Comparison of ENCODE assay signal across 20 cellular contexts in the genomic region with DNA sequence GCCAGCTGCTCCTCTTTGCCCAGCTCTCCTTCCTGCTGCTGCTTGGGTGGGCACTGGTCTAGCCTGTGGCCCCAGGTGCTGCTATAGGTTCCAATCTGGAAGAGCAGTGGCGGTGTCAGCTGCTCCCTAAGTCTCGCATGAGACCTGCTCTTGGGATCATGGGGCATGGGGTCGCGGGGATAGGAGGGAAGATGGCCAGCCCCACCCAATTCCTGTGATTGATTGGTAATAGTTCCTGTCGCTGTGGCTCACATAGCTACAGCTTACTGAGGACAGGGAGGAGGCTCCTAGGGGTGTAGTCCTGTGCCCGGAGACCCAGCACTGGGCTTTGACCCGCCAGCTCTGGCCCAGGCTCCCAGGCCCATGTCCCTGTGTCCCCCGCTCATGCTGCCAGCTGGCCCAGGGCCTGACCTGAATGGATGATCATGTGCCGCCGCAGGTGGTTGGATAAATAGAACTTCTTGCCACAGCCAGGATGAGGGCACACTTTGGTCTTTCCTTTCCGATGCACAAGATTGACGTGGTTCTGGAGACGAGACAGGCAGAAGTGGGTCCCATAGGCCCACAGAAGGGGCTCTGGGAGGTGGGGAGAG. TPM values are rescaled to one million over a fixed set of nuclear protein-coding genes. Genes with fewer than 3 reads are reported as not detected.
A peak's percentile ranks its signal among the peaks of the same experiment; 100 is the strongest.
DNase-seq lines count a peak whose midpoint lies in the region; ATAC-seq, FAIRE-seq and TF ChIP-seq lines count a peak whose summit lies in the region.
"Had no signal": no experiment of that assay in that cellular context is flagged by ENCODE, and none has a peak within 500 bp of the region (broad histone marks: within the 10 kb centered on the region; RNA-seq: fewer than 3 reads in every experiment).

No MANE protein-coding gene starts in this region.

- BruUV-seq in HepG2 (replicated peaks; lab: Mats Ljungman, UMichigan), result no TSS peak

- no peak overlapping the region for H3K4me2 ChIP-seq in HepG2 (ENCODE audit: low read depth, low read length)
- H3K4me2 ChIP-seq: PC-9 had no signal

- H3K9ac ChIP-seq in liver (ENCODE audit: low read depth in 1 of 2, low read length in 2 of 2) (no peak overlapping the region), HepG2 (ENCODE audit: insufficient read depth, low read depth, low read length) (no peak overlapping the region), NT2/D1 (ENCODE audit: insufficient read length, low read depth) (peak overlapping the region; percentile 44)

- CTCF ChIA-PET in HepG2 (lab: Yijun Ruan, JAX; ENCODE audit: low intra/inter-chr PET ratio, low total read pairs), result no interaction called here

- H3K36me3 Mint-ChIP-seq in glutamatergic neuron (ENCODE audit: unreplicated experiment), result no peaks in the 10 kb centered on the region

- TF ChIP-seq EP300 in HepG2 (IDR thresholded peaks at IDR 0.05; ENCODE audit: low read depth in 2 of 2, low read length in 2 of 2), result no peak
- TF ChIP-seq EP300 in HepG2 (CRISPR knock-in tag; IDR thresholded peaks at IDR 0.05; ENCODE audit: borderline replicate concordance), result no peak

- no peaks in the 10 kb centered on the region for H3K4me1 Mint-ChIP-seq in glutamatergic neuron (ENCODE audit: low read depth, unreplicated experiment)

- no peak for FAIRE-seq in HepG2 (lab: Jason Lieb, UNC)
- FAIRE-seq: H54, HTR-8/SVneo, K562 had no signal

- DNase-seq in HepG2 (ENCODE audit: low spot score), result no peak
- DNase-seq in NT2/D1 (ENCODE audit: low read depth, low spot score), result no peak
- DNase-seq in glutamatergic neuron, result no peak
- DNase-seq in SK-N-DZ (ENCODE audit: low spot score), result no peak
- no peak for DNase-seq in HCEC 1CT
- no peak for DNase-seq in stimulated activated naive CD4-positive, alpha-beta T cell treated with Interleukin-2 at 50 U/mL for 16 hours (lab: John Stamatoyannopoulos, UW)
- DNase-seq in NCI-H345 (lab: John Stamatoyannopoulos, UW), result no peak
- DNase-seq: ACHN, DND-41, GF-D8, NCI-H146, NCI-H2227 treated with DMSO at 0.1 percent for 48 hours, NCI-H526, PC-9 had no signal

- peaks cover 7% of the 10 kb centered on the region; the same call in 1 of the 2 replicates for H4K20me1 ChIP-seq in HepG2 (ENCODE audit: insufficient read depth, low read length)

- no peak overlapping the region for H3K27ac Mint-ChIP-seq in glutamatergic neuron (ENCODE audit: unreplicated experiment)
- H3K27ac Mint-ChIP-seq: CD8-positive, alpha-beta T cell had no signal

- H3K27ac ChIP-seq in liver (ENCODE audit: low read depth in 1 of 2, low read length in 2 of 2) (peak overlapping the region; percentile 69 to 78), HepG2 (ENCODE audit: extremely low read length, insufficient read depth, low read length) (no peak overlapping the region)
- H3K27ac ChIP-seq: PC-9 had no signal

- 47% methylated on average over 13 of the region's 13 CpGs for WGBS in liver
- WGBS in HepG2 (ENCODE audit: low lambda C conversion rate), result 95% methylated on average over 10 of the region's 13 CpGs

- TF ChIP-seq RAD21 in liver (IDR thresholded peaks at IDR 0.05) (peak; percentile 36 to 38), HepG2 (CRISPR knock-in tag; IDR thresholded peaks at IDR 0.05) (no peak)

- ATAC-seq in HepG2, result no peak
- ATAC-seq: CD8-positive, alpha-beta T cell; K562; Right ventricle myocardium inferior had no signal

- intact Hi-C loops in HepG2 (cut with micrococcal nuclease; ENCODE audit: unreplicated experiment), result no loop called here

- in situ Hi-C loops in HepG2 (cut with HindIII; ENCODE audit: extremely low pct_ligation_motif_present, low pct_unique_long_range_greater_than_20kb), result no loop called here

- peaks cover 8% of the 10 kb centered on the region for H3K9me3 Mint-ChIP-seq in glutamatergic neuron (ENCODE audit: unreplicated experiment)
- H3K9me3 Mint-ChIP-seq: CD8-positive, alpha-beta T cell had no signal

- no peak for TF ChIP-seq POLR2A in HepG2 (IDR thresholded peaks at IDR 0.05; ENCODE audit: insufficient read depth in 1 of 2, low read depth in 2 of 2, low read length in 2 of 2)

- H3K27me3 Mint-ChIP-seq in glutamatergic neuron (ENCODE audit: unreplicated experiment), result peaks cover 13% of the 10 kb centered on the region

- no peak overlapping the region for H2AFZ ChIP-seq in HepG2 (ENCODE audit: low read length)
- H2AFZ ChIP-seq: PC-9 had no signal

- H3K4me3 ChIP-seq in liver (ENCODE audit: low read depth in 1 of 3, low read length in 3 of 3) (no peak overlapping the region), HepG2 (replicated peaks in 1 of 3; ENCODE audit: insufficient read depth in 1 of 3, low read depth in 2 of 3, low read length in 3 of 3) (no peak overlapping the region), NT2/D1 (ENCODE audit: insufficient read length, low read depth) (no peak overlapping the region)
- H3K4me3 ChIP-seq: K562, PC-9 had no signal

- no peaks in the 10 kb centered on the region for H3K79me2 ChIP-seq in HepG2 (ENCODE audit: insufficient read depth, low read length)

- POLR2A ChIA-PET in HepG2 (lab: Yijun Ruan, JAX), result no interaction called here

- TF ChIP-seq CTCF in liver (IDR thresholded peaks at IDR 0.05; ENCODE audit: low read depth, low read length, missing input control) (no peak), HepG2 (CRISPR knock-in tag; IDR thresholded peaks at IDR 0.05) (no peak), glutamatergic neuron (IDR thresholded peaks at IDR 0.05; ENCODE audit: partially characterized antibody, unreplicated experiment) (no peak)

- H3K4me1 ChIP-seq in liver (ENCODE audit: control insufficient read depth in 4 of 4, insufficient read depth in 4 of 4, low read length in 3 of 4) (peaks cover 11 to 26% (median 19%) of the 10 kb centered on the region in 4 donors), HepG2 (ENCODE audit: insufficient read depth, low read length) (peaks cover 25% of the 10 kb centered on the region), NT2/D1 (ENCODE audit: insufficient read depth, insufficient read length) (peaks cover 11% of the 10 kb centered on the region)

- peak overlapping the region; percentile 21 for H3K4me3 Mint-ChIP-seq in glutamatergic neuron (ENCODE audit: unreplicated experiment)
- H3K4me3 Mint-ChIP-seq: CD8-positive, alpha-beta T cell had no signal

- H3K27me3 ChIP-seq in liver (ENCODE audit: control insufficient read depth in 4 of 4, insufficient read depth in 4 of 4, low read length in 3 of 4) (peaks cover 0 to 3% (median 0%) of the 10 kb centered on the region in 4 donors), HepG2 (ENCODE audit: control insufficient read depth in 1 of 2, insufficient read depth in 2 of 2, low read length in 2 of 2) (peaks cover 3 to 11% of the 10 kb centered on the region in 2 experiments; a peak in 4 of 5 replicates), NT2/D1 (ENCODE audit: insufficient read depth, insufficient read length) (peaks cover 17% of the 10 kb centered on the region)

- H3K9me3 ChIP-seq in liver (ENCODE audit: control insufficient read depth in 4 of 4, low read length in 3 of 4), result no peaks in the 10 kb centered on the region
- no peaks in the 10 kb centered on the region for H3K9me3 ChIP-seq in HepG2 (ENCODE audit: low read length)
- H3K9me3 ChIP-seq in NT2/D1 (ENCODE audit: insufficient read depth, low read length), result no peaks in the 10 kb centered on the region

- peaks cover 0 to 5% (median 0%) of the 10 kb centered on the region in 4 donors for H3K36me3 ChIP-seq in liver (ENCODE audit: control insufficient read depth in 4 of 4, insufficient read depth in 3 of 4, low read depth in 1 of 4, low read length in 3 of 4)
- H3K36me3 ChIP-seq in HepG2 (replicated peaks in 1 of 2; ENCODE audit: control insufficient read depth in 1 of 2, insufficient read depth in 2 of 2, low read length in 2 of 2), result no peaks in the 10 kb centered on the region
- H3K36me3 ChIP-seq in NT2/D1 (ENCODE audit: insufficient read depth, insufficient read length, low read length), result peaks cover 7% of the 10 kb centered on the region

RNA-seq across cellular contexts. Expression of gene ELAVL3, which starts 4.5 kb away (rescaled TPM):
- total RNA-seq in liver (not detected), HepG2 (2016; rRNA removed; fragmentation: Illumina TruSeq; extraction: Trizol) (not detected in 2 replicates), glutamatergic neuron (ENCODE audit: unreplicated experiment) (633 TPM)
- polyA plus RNA-seq in liver (not detected), HepG2 (2011; rRNA removed) (0.03 TPM in 2 replicates)
- not detected in 2 replicates for total RNA-seq in HepG2 (2016; cell fraction: cytosol; rRNA removed; fragmentation: Illumina TruSeq; extraction: Trizol; ENCODE audit: low read depth)
- total RNA-seq in HepG2 (2016; cell fraction: insoluble cytoplasmic fraction; rRNA removed; fragmentation: Illumina TruSeq; extraction: Trizol), result not detected in 2 replicates
- not detected in 2 replicates for total RNA-seq in HepG2 (2016; cell fraction: membrane; rRNA removed; fragmentation: Illumina TruSeq; extraction: Trizol)
- total RNA-seq in HepG2 (2016; cell fraction: nucleus; rRNA removed; fragmentation: Illumina TruSeq; extraction: Trizol), result not detected in 2 replicates
- polyA plus RNA-seq in HepG2 (2011; cell fraction: cytosol; rRNA removed), result not detected in 2 replicates
- 0.12 and 0.16 TPM in 2 replicates for polyA plus RNA-seq in HepG2 (2011; cell fraction: nucleus; rRNA removed)
- 0.03 TPM in 2 replicates for polyA plus RNA-seq in HepG2 (2012)
- polyA plus RNA-seq in HepG2 (2016; cell fraction: cytosol; fragmentation: Illumina TruSeq; extraction: Trizol; ENCODE audit: low read depth), result 0.02 TPM in 1 of 2 replicates, not detected in the other
- not detected in 2 replicates for polyA plus RNA-seq in HepG2 (2016; cell fraction: insoluble cytoplasmic fraction; fragmentation: Illumina TruSeq; extraction: Trizol; ENCODE audit: low read depth)
- polyA plus RNA-seq in HepG2 (2016; cell fraction: membrane; fragmentation: Illumina TruSeq; extraction: Trizol; ENCODE audit: low read depth), result not detected in 2 replicates
- not detected in 2 replicates for polyA plus RNA-seq in HepG2 (2016; cell fraction: nucleus; fragmentation: Illumina TruSeq; extraction: Trizol; ENCODE audit: insufficient read depth, low read depth)
- polyA minus RNA-seq in HepG2 (2011; rRNA and poly(A)+ RNA removed; ENCODE audit: low replicate concordance), result not detected in 2 replicates
- not detected in 2 replicates for polyA minus RNA-seq in HepG2 (2011; cell fraction: cytosol; rRNA and poly(A)+ RNA removed)
- not detected in 2 replicates for polyA minus RNA-seq in HepG2 (2011; cell fraction: nucleus; rRNA and poly(A)+ RNA removed)
- polyA plus RNA-seq in SK-N-DZ (2014; cell fraction: cytosol; rRNA removed), result 66.4 and 88.5 TPM in 2 replicates
- polyA plus RNA-seq in SK-N-DZ (2014; cell fraction: nucleus; rRNA removed), result 47.9 and 77.2 TPM in 2 replicates
- total RNA-seq: K562, PC-9 had no signal
- polyA plus RNA-seq: K562 had no signal

RNA-seq across cellular contexts. Expression of gene ZNF653, which starts 20.3 kb away (rescaled TPM):
- total RNA-seq in liver (1 to 10 TPM; 3.0 to 4.6 TPM), HepG2 (2016; rRNA removed; fragmentation: Illumina TruSeq; extraction: Trizol) (1.2 and 4.7 TPM in 2 replicates), glutamatergic neuron (ENCODE audit: unreplicated experiment) (19.2 TPM)
- polyA plus RNA-seq in liver (1 to 10 TPM; 1.3 to 3.3 TPM), HepG2 (2011; rRNA removed) (6.6 and 7.1 TPM in 2 replicates)
- 1.0 and 1.5 TPM in 2 replicates for total RNA-seq in HepG2 (2016; cell fraction: cytosol; rRNA removed; fragmentation: Illumina TruSeq; extraction: Trizol; ENCODE audit: low read depth)
- total RNA-seq in HepG2 (2016; cell fraction: insoluble cytoplasmic fraction; rRNA removed; fragmentation: Illumina TruSeq; extraction: Trizol), result 1.2 and 3.2 TPM in 2 replicates
- total RNA-seq in HepG2 (2016; cell fraction: membrane; rRNA removed; fragmentation: Illumina TruSeq; extraction: Trizol), result 1.8 and 2.2 TPM in 2 replicates
- 2.9 and 3.8 TPM in 2 replicates for total RNA-seq in HepG2 (2016; cell fraction: nucleus; rRNA removed; fragmentation: Illumina TruSeq; extraction: Trizol)
- 7.1 and 10.4 TPM in 2 replicates for polyA plus RNA-seq in HepG2 (2011; cell fraction: cytosol; rRNA removed)
- polyA plus RNA-seq in HepG2 (2011; cell fraction: nucleus; rRNA removed), result 18.3 and 30.3 TPM in 2 replicates
- 3.6 and 4.5 TPM in 2 replicates for polyA plus RNA-seq in HepG2 (2012)
- polyA plus RNA-seq in HepG2 (2016; cell fraction: cytosol; fragmentation: Illumina TruSeq; extraction: Trizol; ENCODE audit: low read depth), result 0.57 and 1.6 TPM in 2 replicates
- 1.9 and 2.7 TPM in 2 replicates for polyA plus RNA-seq in HepG2 (2016; cell fraction: insoluble cytoplasmic fraction; fragmentation: Illumina TruSeq; extraction: Trizol; ENCODE audit: low read depth)
- 1.3 and 1.8 TPM in 2 replicates for polyA plus RNA-seq in HepG2 (2016; cell fraction: membrane; fragmentation: Illumina TruSeq; extraction: Trizol; ENCODE audit: low read depth)
- 5.8 and 5.9 TPM in 2 replicates for polyA plus RNA-seq in HepG2 (2016; cell fraction: nucleus; fragmentation: Illumina TruSeq; extraction: Trizol; ENCODE audit: insufficient read depth, low read depth)
- 5.9 and 8.5 TPM in 2 replicates for polyA minus RNA-seq in HepG2 (2011; rRNA and poly(A)+ RNA removed; ENCODE audit: low replicate concordance)
- polyA minus RNA-seq in HepG2 (2011; cell fraction: cytosol; rRNA and poly(A)+ RNA removed), result 2.1 and 3.0 TPM in 2 replicates
- 11.2 and 12.4 TPM in 2 replicates for polyA minus RNA-seq in HepG2 (2011; cell fraction: nucleus; rRNA and poly(A)+ RNA removed)
- 4.0 and 10.3 TPM in 2 replicates for polyA plus RNA-seq in SK-N-DZ (2014; cell fraction: cytosol; rRNA removed)
- polyA plus RNA-seq in SK-N-DZ (2014; cell fraction: nucleus; rRNA removed), result 8.2 and 13.5 TPM in 2 replicates

RNA-seq across cellular contexts. Expression of gene ECSIT, which starts 43.6 kb away (rescaled TPM):
- total RNA-seq in liver (10 to 100 TPM; 20.5 to 34.9 TPM), HepG2 (2016; rRNA removed; fragmentation: Illumina TruSeq; extraction: Trizol) (32.2 and 36.4 TPM in 2 replicates), glutamatergic neuron (ENCODE audit: unreplicated experiment) (43.2 TPM)
- polyA plus RNA-seq in liver (10 to 100 TPM; 27.2 to 37.4 TPM), HepG2 (2011; rRNA removed) (55.4 and 62.3 TPM in 2 replicates)
- 34.9 and 42.8 TPM in 2 replicates for total RNA-seq in HepG2 (2016; cell fraction: cytosol; rRNA removed; fragmentation: Illumina TruSeq; extraction: Trizol; ENCODE audit: low read depth)
- 29.2 and 39.1 TPM in 2 replicates for total RNA-seq in HepG2 (2016; cell fraction: insoluble cytoplasmic fraction; rRNA removed; fragmentation: Illumina TruSeq; extraction: Trizol)
- 47.6 and 47.9 TPM in 2 replicates for total RNA-seq in HepG2 (2016; cell fraction: membrane; rRNA removed; fragmentation: Illumina TruSeq; extraction: Trizol)
- 18.6 and 23.5 TPM in 2 replicates for total RNA-seq in HepG2 (2016; cell fraction: nucleus; rRNA removed; fragmentation: Illumina TruSeq; extraction: Trizol)
- 50.1 and 76.7 TPM in 2 replicates for polyA plus RNA-seq in HepG2 (2011; cell fraction: cytosol; rRNA removed)
- polyA plus RNA-seq in HepG2 (2011; cell fraction: nucleus; rRNA removed), result 54.8 and 72.2 TPM in 2 replicates
- polyA plus RNA-seq in HepG2 (2012), result 23.3 and 36.3 TPM in 2 replicates
- polyA plus RNA-seq in HepG2 (2016; cell fraction: cytosol; fragmentation: Illumina TruSeq; extraction: Trizol; ENCODE audit: low read depth), result 31.3 and 34.7 TPM in 2 replicates
- polyA plus RNA-seq in HepG2 (2016; cell fraction: insoluble cytoplasmic fraction; fragmentation: Illumina TruSeq; extraction: Trizol; ENCODE audit: low read depth), result 32.2 and 38.2 TPM in 2 replicates
- 46.4 and 49.9 TPM in 2 replicates for polyA plus RNA-seq in HepG2 (2016; cell fraction: membrane; fragmentation: Illumina TruSeq; extraction: Trizol; ENCODE audit: low read depth)
- 50.2 and 54.3 TPM in 2 replicates for polyA plus RNA-seq in HepG2 (2016; cell fraction: nucleus; fragmentation: Illumina TruSeq; extraction: Trizol; ENCODE audit: insufficient read depth, low read depth)
- 105 and 125 TPM in 2 replicates for polyA minus RNA-seq in HepG2 (2011; rRNA and poly(A)+ RNA removed; ENCODE audit: low replicate concordance)
- polyA minus RNA-seq in HepG2 (2011; cell fraction: cytosol; rRNA and poly(A)+ RNA removed), result 32.7 and 34.2 TPM in 2 replicates
- polyA minus RNA-seq in HepG2 (2011; cell fraction: nucleus; rRNA and poly(A)+ RNA removed), result 9.3 and 10.2 TPM in 2 replicates
- polyA plus RNA-seq in SK-N-DZ (2014; cell fraction: cytosol; rRNA removed), result 80.7 and 86.5 TPM in 2 replicates
- 105 and 118 TPM in 2 replicates for polyA plus RNA-seq in SK-N-DZ (2014; cell fraction: nucleus; rRNA removed)

RNA-seq across cellular contexts. Expression of gene PRKCSH, which starts 49.9 kb away (rescaled TPM):
- total RNA-seq in liver, result 100 to 1,000 TPM in 1 of 2 donors, 10 to 100 TPM in 1; 53.0 to 104 TPM
- polyA plus RNA-seq in liver, result 100 to 1,000 TPM in 1 of 2 donors, 10 to 100 TPM in 1; 42.9 to 165 TPM
- 44.2 and 125 TPM in 2 replicates for total RNA-seq in HepG2 (2016; rRNA removed; fragmentation: Illumina TruSeq; extraction: Trizol)
- 48.9 and 50.4 TPM in 2 replicates for total RNA-seq in HepG2 (2016; cell fraction: cytosol; rRNA removed; fragmentation: Illumina TruSeq; extraction: Trizol; ENCODE audit: low read depth)
- 34.7 and 135 TPM in 2 replicates for total RNA-seq in HepG2 (2016; cell fraction: insoluble cytoplasmic fraction; rRNA removed; fragmentation: Illumina TruSeq; extraction: Trizol)
- 48.6 and 53.5 TPM in 2 replicates for total RNA-seq in HepG2 (2016; cell fraction: membrane; rRNA removed; fragmentation: Illumina TruSeq; extraction: Trizol)
- 112 and 115 TPM in 2 replicates for total RNA-seq in HepG2 (2016; cell fraction: nucleus; rRNA removed; fragmentation: Illumina TruSeq; extraction: Trizol)
- polyA plus RNA-seq in HepG2 (2011; rRNA removed), result 85.1 and 111 TPM in 2 replicates
- 50.0 and 58.7 TPM in 2 replicates for polyA plus RNA-seq in HepG2 (2011; cell fraction: cytosol; rRNA removed)
- polyA plus RNA-seq in HepG2 (2011; cell fraction: nucleus; rRNA removed), result 284 and 361 TPM in 2 replicates
- polyA plus RNA-seq in HepG2 (2012), result 138 and 245 TPM in 2 replicates
- polyA plus RNA-seq in HepG2 (2016; cell fraction: cytosol; fragmentation: Illumina TruSeq; extraction: Trizol; ENCODE audit: low read depth), result 34.6 and 43.1 TPM in 2 replicates
- 46.2 and 78.4 TPM in 2 replicates for polyA plus RNA-seq in HepG2 (2016; cell fraction: insoluble cytoplasmic fraction; fragmentation: Illumina TruSeq; extraction: Trizol; ENCODE audit: low read depth)
- 62.2 and 79.4 TPM in 2 replicates for polyA plus RNA-seq in HepG2 (2016; cell fraction: membrane; fragmentation: Illumina TruSeq; extraction: Trizol; ENCODE audit: low read depth)
- 408 and 430 TPM in 2 replicates for polyA plus RNA-seq in HepG2 (2016; cell fraction: nucleus; fragmentation: Illumina TruSeq; extraction: Trizol; ENCODE audit: insufficient read depth, low read depth)
- 138 and 163 TPM in 2 replicates for polyA minus RNA-seq in HepG2 (2011; rRNA and poly(A)+ RNA removed; ENCODE audit: low replicate concordance)
- 104 and 130 TPM in 2 replicates for polyA minus RNA-seq in HepG2 (2011; cell fraction: cytosol; rRNA and poly(A)+ RNA removed)
- polyA minus RNA-seq in HepG2 (2011; cell fraction: nucleus; rRNA and poly(A)+ RNA removed), result 60.0 and 70.7 TPM in 2 replicates
- 276 TPM for total RNA-seq in glutamatergic neuron (ENCODE audit: unreplicated experiment)
- 54.2 and 58.9 TPM in 2 replicates for polyA plus RNA-seq in SK-N-DZ (2014; cell fraction: cytosol; rRNA removed)
- polyA plus RNA-seq in SK-N-DZ (2014; cell fraction: nucleus; rRNA removed), result 111 and 113 TPM in 2 replicates

RNA-seq across cellular contexts. Expression of gene ODAD3, which starts 50.4 kb away (rescaled TPM):
- under 1 TPM in 1 of 2 donors, not detected in 1; 0.08 TPM for total RNA-seq in liver
- polyA plus RNA-seq in liver, result under 1 TPM; 0.21 to 0.46 TPM
- 0.04 TPM in 1 of 2 replicates, not detected in the other for total RNA-seq in HepG2 (2016; rRNA removed; fragmentation: Illumina TruSeq; extraction: Trizol)
- not detected in 2 replicates for total RNA-seq in HepG2 (2016; cell fraction: cytosol; rRNA removed; fragmentation: Illumina TruSeq; extraction: Trizol; ENCODE audit: low read depth)
- total RNA-seq in HepG2 (2016; cell fraction: insoluble cytoplasmic fraction; rRNA removed; fragmentation: Illumina TruSeq; extraction: Trizol), result 0.19 TPM in 1 of 2 replicates, not detected in the other
- total RNA-seq in HepG2 (2016; cell fraction: membrane; rRNA removed; fragmentation: Illumina TruSeq; extraction: Trizol), result 0.38 TPM in 1 of 2 replicates, not detected in the other
- 0.19 and 0.34 TPM in 2 replicates for total RNA-seq in HepG2 (2016; cell fraction: nucleus; rRNA removed; fragmentation: Illumina TruSeq; extraction: Trizol)
- 0.08 and 0.35 TPM in 2 replicates for polyA plus RNA-seq in HepG2 (2011; rRNA removed)
- polyA plus RNA-seq in HepG2 (2011; cell fraction: cytosol; rRNA removed), result 0.23 and 0.26 TPM in 2 replicates
- polyA plus RNA-seq in HepG2 (2011; cell fraction: nucleus; rRNA removed), result 0.29 and 0.42 TPM in 2 replicates
- polyA plus RNA-seq in HepG2 (2012), result 0.08 and 0.13 TPM in 2 replicates
- not detected in 2 replicates for polyA plus RNA-seq in HepG2 (2016; cell fraction: cytosol; fragmentation: Illumina TruSeq; extraction: Trizol; ENCODE audit: low read depth)
- 0.20 TPM in 1 of 2 replicates, not detected in the other for polyA plus RNA-seq in HepG2 (2016; cell fraction: insoluble cytoplasmic fraction; fragmentation: Illumina TruSeq; extraction: Trizol; ENCODE audit: low read depth)
- not detected in 2 replicates for polyA plus RNA-seq in HepG2 (2016; cell fraction: membrane; fragmentation: Illumina TruSeq; extraction: Trizol; ENCODE audit: low read depth)
- 0.32 and 1.2 TPM in 2 replicates for polyA plus RNA-seq in HepG2 (2016; cell fraction: nucleus; fragmentation: Illumina TruSeq; extraction: Trizol; ENCODE audit: insufficient read depth, low read depth)
- 1.6 TPM in 1 of 2 replicates, not detected in the other for polyA minus RNA-seq in HepG2 (2011; rRNA and poly(A)+ RNA removed; ENCODE audit: low replicate concordance)
- not detected in 2 replicates for polyA minus RNA-seq in HepG2 (2011; cell fraction: cytosol; rRNA and poly(A)+ RNA removed)
- polyA minus RNA-seq in HepG2 (2011; cell fraction: nucleus; rRNA and poly(A)+ RNA removed), result 0.25 TPM in 1 of 2 replicates, not detected in the other
- total RNA-seq in glutamatergic neuron (ENCODE audit: unreplicated experiment), result 2.6 TPM
- 0.42 and 6.6 TPM in 2 replicates for polyA plus RNA-seq in SK-N-DZ (2014; cell fraction: cytosol; rRNA removed)
- 10.7 TPM in 1 of 2 replicates, not detected in the other for polyA plus RNA-seq in SK-N-DZ (2014; cell fraction: nucleus; rRNA removed)
- total RNA-seq: CD8-positive, alpha-beta T cell had no signal

Comparison
In these comparisons a context has a peak if more than half of its experiments do, and no peak if none do; other contexts are left out.
1. RNA of gene ELAVL3, which starts 4.5 kb away (total RNA-seq): 633 TPM in glutamatergic neuron (single experiment); not detected in HepG2 and not detected in liver; every median in the first group is over 100 times any median in the second.